Comparison of ENCODE assay signal across 9 cellular contexts in the genomic region with DNA sequence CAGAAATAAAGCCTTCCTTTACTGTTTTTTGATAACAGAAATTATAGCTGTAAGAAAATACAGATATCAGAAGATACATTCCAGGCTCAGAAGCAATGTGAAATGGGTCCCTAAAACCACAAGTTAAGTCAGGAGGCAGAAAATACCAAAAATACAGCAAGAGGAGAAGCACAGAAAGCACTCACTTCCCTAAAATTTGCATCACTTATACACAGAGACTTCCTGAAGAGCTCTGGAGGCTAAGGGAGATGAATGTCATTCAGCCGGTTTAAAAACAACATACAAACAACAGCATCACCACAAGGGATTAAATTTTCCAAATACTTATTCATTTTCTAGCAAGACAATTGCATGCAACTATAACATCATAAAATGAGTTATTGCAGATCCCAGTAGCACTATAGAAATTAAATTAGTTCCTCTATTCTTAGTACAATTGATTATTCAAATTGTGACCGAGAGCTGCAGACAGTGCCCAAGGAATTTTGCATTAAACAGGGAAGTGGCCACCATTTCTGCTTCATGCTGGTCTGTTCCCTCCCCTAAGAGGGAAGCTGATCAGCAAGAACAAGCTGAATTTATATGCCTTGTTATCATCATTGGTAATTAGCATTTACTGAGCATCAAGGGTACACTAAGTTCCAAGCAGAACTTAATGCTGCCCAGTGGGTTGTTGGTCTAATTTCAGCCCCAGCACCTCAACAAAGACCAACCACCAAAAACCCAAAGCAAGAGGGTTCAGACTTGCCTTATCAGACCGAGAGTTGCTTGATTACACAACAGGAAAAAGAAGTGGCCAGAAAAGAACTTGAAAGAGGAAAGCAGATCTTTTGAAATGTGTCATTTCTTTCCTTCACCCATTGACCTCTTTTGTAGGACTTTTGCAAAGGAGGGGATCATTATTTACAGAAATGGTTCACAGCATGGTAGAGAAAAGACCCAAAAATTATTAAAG.
DNase-seq lines count a peak whose midpoint lies in the region; ATAC-seq and TF ChIP-seq lines count a peak whose summit lies in the region.
"Had no signal": no experiment of that assay in that cellular context is flagged by ENCODE, and none has a peak within 500 bp of the region (broad histone marks: within the 10 kb centered on the region; RNA-seq: fewer than 3 reads in every experiment).

No MANE protein-coding gene starts in this region.

- ATAC-seq in GM18873 (IDR thresholded peaks at IDR 0.05; ENCODE audit: low FRiP score, unreplicated experiment) (peak; percentile 86), HG02852 (IDR thresholded peaks at IDR 0.05; ENCODE audit: unreplicated experiment) (peak; percentile 89)

- H3K4me3 ChIP-seq in NB4 (ENCODE audit: low read depth, low read length) (peak overlapping the region; percentile 7), coronary artery (no peak overlapping the region), H7 (ENCODE audit: insufficient read depth, low read depth, low read length) (no peak overlapping the region)

- peak overlapping the region in 1 of 2 donors; percentile 55 for H3K27ac ChIP-seq in coronary artery
- H3K27ac ChIP-seq: RWPE1 had no signal

- peak; percentile 78 for DNase-seq in NB4 (ENCODE audit: low read depth)
- peak; percentile 31 for DNase-seq in midbrain (lab: John Stamatoyannopoulos, UW)
- no peak for DNase-seq in GM19240 (ENCODE audit: insufficient read length, low spot score)
- DNase-seq in coronary artery (ENCODE audit: low spot score): no peak
- no peak for DNase-seq in kidney glomerular epithelial cell (lab: John Stamatoyannopoulos, UW)
- DNase-seq in H7: no peak

- H3K36me3 ChIP-seq in H7 (replicated peaks; ENCODE audit: control insufficient read depth, insufficient read depth, low read length): no peaks in the 10 kb centered on the region

- TF ChIP-seq CTCF in NB4 (IDR thresholded peaks at IDR 0.05; ENCODE audit: low read depth, low read length): no peak
- TF ChIP-seq CTCF in coronary artery (IDR thresholded peaks at IDR 0.05): no peak

- TF ChIP-seq POLR2A in NB4 (IDR thresholded peaks at IDR 0.05; ENCODE audit: extremely low read depth, insufficient read length): no peak

- H3K27me3 ChIP-seq in H7 (ENCODE audit: control insufficient read depth, insufficient read depth, low read length): no peaks in the 10 kb centered on the region

Comparison
In these comparisons a context has a peak if more than half of its experiments do, and no peak if none do; other contexts are left out.
1. DNase-seq: peak in NB4 (single experiment) and midbrain (single experiment); none in GM19240 (single experiment), coronary artery (single experiment), kidney glomerular epithelial cell (single experiment) and H7 (single experiment).